32 cellular contexts compared by ENCODE assay signal in the genomic region with DNA sequence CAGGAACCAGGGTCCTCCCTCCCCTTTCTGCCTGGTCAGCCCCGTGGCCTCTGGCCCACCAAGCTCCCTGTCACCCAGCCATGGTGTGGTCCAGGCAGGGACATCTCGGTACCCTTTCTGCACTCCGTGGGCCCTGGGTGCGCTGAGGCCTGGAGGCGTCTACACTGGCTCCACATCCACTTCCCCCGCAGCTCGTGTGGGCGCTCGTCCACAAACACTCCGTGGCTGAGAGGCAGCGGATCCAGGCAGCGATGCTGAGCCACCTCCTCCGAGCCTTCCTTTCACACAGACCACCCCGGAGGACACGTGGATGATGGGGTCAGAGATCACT. TPM values are rescaled to one million over a fixed set of nuclear protein-coding genes. Genes with fewer than 3 reads are reported as not detected.
"Had no signal": no experiment of that assay in that cellular context is flagged by ENCODE, and none has a peak within 500 bp of the region (broad histone marks: within the 10 kb centered on the region; RNA-seq: fewer than 3 reads in every experiment).

No MANE protein-coding gene starts in this region.

- H3K4me3 ChIP-seq: colonic mucosa, esophagus muscularis mucosa, gastroesophageal sphincter, heart left ventricle, hepatocyte, left lung, mucosa of descending colon, prostate gland, sigmoid colon, spleen, stomach, thyroid gland, vagina had no signal

- H2AFZ ChIP-seq: hepatocyte had no signal

- H3K4me1 ChIP-seq: colonic mucosa, esophagus muscularis mucosa, foreskin keratinocyte, gastroesophageal sphincter, left lung, prostate gland, sigmoid colon, stomach, vagina had no signal

- DNase-seq: colonic mucosa; effector CD8-positive, alpha-beta T cell; endodermal cell; foreskin keratinocyte; left cardiac atrium; mesenchymal stem cell; naive B cell; sigmoid colon; spleen; stimulated activated CD4-positive, alpha-beta T cell treated with anti-CD3 and anti-CD28 coated beads, Interleukin-4, amount 100 ng/mL, for 1 hour; stimulated activated CD8-positive, alpha-beta memory T cell treated with anti-CD3 and anti-CD28 coated beads, Interleukin-4, amount 100 ng/mL, for 48 hours; stimulated activated naive CD4-positive, alpha-beta T cell treated with Interleukin-2 at 50 U/mL for 16 hours; stomach; thyroid gland; trophoblast cell had no signal

- H3K36me3 Mint-ChIP-seq: naive B cell had no signal

- H3K4me3 Mint-ChIP-seq: dendritic cell treated with granulocyte-macrophage colony-stimulating factor and Interleukin-4, amounts not matched to agents 40 ng/mL and 50 ng/mL, for 4 days; endodermal cell; mesothelial cell of epicardium; naive B cell; natural killer cell treated with Interleukin-12 subunit alpha and Interleukin-12 subunit beta and Interleukin-15 and Interleukin-18, amount 100 ng/mL, for 72 hours; neural crest cell had no signal

- H3K27me3 ChIP-seq: colonic mucosa, esophagus muscularis mucosa, foreskin keratinocyte, gastroesophageal sphincter, heart left ventricle, hepatocyte, left lung, sigmoid colon, spleen, stomach, thyroid gland, vagina had no signal

- ATAC-seq: foreskin keratinocyte, gastroesophageal sphincter, heart left ventricle, left cardiac atrium, left lung, mucosa of descending colon, right cardiac atrium had no signal

- H3K27ac Mint-ChIP-seq: endodermal cell; mesothelial cell of epicardium; naive B cell; natural killer cell treated with Interleukin-12 subunit alpha and Interleukin-12 subunit beta and Interleukin-15 and Interleukin-18, amount 100 ng/mL, for 72 hours had no signal

- H3K9me3 Mint-ChIP-seq: dendritic cell treated with granulocyte-macrophage colony-stimulating factor and Interleukin-4, amounts not matched to agents 40 ng/mL and 50 ng/mL, for 4 days; endodermal cell; mesothelial cell of epicardium; naive B cell; natural killer cell treated with Interleukin-12 subunit alpha and Interleukin-12 subunit beta and Interleukin-15 and Interleukin-18, amount 100 ng/mL, for 72 hours; neural crest cell had no signal

- H3K4me1 Mint-ChIP-seq: endodermal cell, mesothelial cell of epicardium, neural crest cell had no signal

- H3K79me2 ChIP-seq: hepatocyte had no signal

- H3K27ac ChIP-seq: colonic mucosa, esophagus muscularis mucosa, foreskin keratinocyte, gastroesophageal sphincter, heart left ventricle, hepatocyte, left lung, prostate gland, sigmoid colon, spleen, stomach, thyroid gland, vagina had no signal

- H3K4me2 ChIP-seq: hepatocyte had no signal

- H3K9me3 ChIP-seq: colonic mucosa, esophagus muscularis mucosa, gastroesophageal sphincter, heart left ventricle, left lung, mucosa of descending colon, prostate gland, sigmoid colon, spleen, stomach, thyroid gland, vagina had no signal

RNA-seq across cellular contexts. Expression of gene ANO9, which starts 49.1 kb away (rescaled TPM):
- total RNA-seq: fibroblast of lung, neural crest cell, osteocyte, skeletal muscle tissue, temporal lobe had no signal
- polyA plus RNA-seq: fibroblast of lung had no signal
